ENCODE assay signal across 27 cellular contexts in genomic region chr10:18319628-18320027, GRCh38.
"Had no signal": no experiment of that assay in that cellular context is flagged by ENCODE, and none has a peak within 500 bp of the region (broad histone marks: within the 10 kb centered on the region; RNA-seq: fewer than 3 reads in every experiment).

No MANE protein-coding gene starts in this region.

- ATAC-seq: stimulated activated effector memory CD8-positive, alpha-beta T cell treated with anti-CD3 and anti-CD28 coated beads, Interleukin-12 subunit alpha, Interleukin-12 subunit beta, amount 100 ng/mL, for 72 hours; stimulated activated memory B cell treated with anti-CD40 and anti-IgM and Interleukin-4, amounts not matched to agents 10 μg/mL and 1 μg/mL and 100 μg/mL, for 72 hours; stimulated activated naive B cell treated with anti-CD40 and anti-IgM and Interleukin-4, amounts not matched to agents 10 μg/mL and 1 μg/mL and 100 μg/mL, for 72 hours; stimulated activated naive CD8-positive, alpha-beta T cell treated with anti-CD3 and anti-CD28 coated beads, Interleukin-15, amount 100 ng/mL, for 72 hours; stimulated activated naive CD8-positive, alpha-beta T cell treated with anti-CD3 and anti-CD28 coated beads, Interleukin-15, Interleukin-2, amounts not matched to agents 100 U/mL and 50 U/mL, for 24 hours; upper lobe of right lung had no signal

- H3K4me1 ChIP-seq: stomach, suprapubic skin, testis, thyroid gland, tibial nerve, transverse colon, upper lobe of left lung, upper lobe of right lung, uterus, vagina had no signal

- H3K4me3 ChIP-seq: stomach, suprapubic skin, testis, thoracic aorta, thyroid gland, tibial artery, tibial nerve, transverse colon, upper lobe of left lung, upper lobe of right lung, uterus, vagina had no signal

- FAIRE-seq: urothelium cell line had no signal

- H3K27me3 ChIP-seq: stomach, suprapubic skin, testis, thyroid gland, tibial artery, tibial nerve, transverse colon, upper lobe of left lung, upper lobe of right lung, uterus, vagina had no signal

- H3K36me3 ChIP-seq: stomach, suprapubic skin, thoracic aorta, thyroid gland, tibial artery, tibial nerve, transverse colon, upper lobe of left lung, upper lobe of right lung, uterus, vagina had no signal

- H3K27ac ChIP-seq: stomach, suprapubic skin, testis, thoracic aorta, thyroid gland, tibial artery, tibial nerve, transverse colon, upper lobe of left lung, upper lobe of right lung, uterus, vagina had no signal

- H3K9me3 ChIP-seq: suprapubic skin, testis, thoracic aorta, thyroid gland, tibial artery, tibial nerve, transverse colon, upper lobe of left lung, upper lobe of right lung, uterus, vagina had no signal

- DNase-seq: stimulated activated CD4-positive, alpha-beta T cell treated with anti-CD3 and anti-CD28 coated beads, Interleukin-2, amount 100 ng/mL, for 48 hours; stimulated activated CD4-positive, alpha-beta T cell treated with anti-CD3 and anti-CD28 coated beads, Interleukin-4, amount 100 ng/mL, for 1 hour; stimulated activated CD4-positive, alpha-beta T cell treated with anti-CD3 and anti-CD28 coated beads, Interleukin-4, amount 100 ng/mL, for 24 hours; stimulated activated CD4-positive, alpha-beta T cell treated with anti-CD3 and anti-CD28 coated beads, Interleukin-4, amount 100 ng/mL, for 4 hours; stimulated activated CD8-positive, alpha-beta memory T cell treated with anti-CD3 and anti-CD28 coated beads, Interleukin-4, amount 100 ng/mL, for 48 hours; stimulated activated naive B cell treated with anti-CD40 and anti-IgM and Interleukin-4, amounts not matched to agents 10 μg/mL and 1 μg/mL and 100 μg/mL, for 72 hours; stimulated activated naive CD4-positive, alpha-beta T cell; stimulated activated naive CD4-positive, alpha-beta T cell treated with Interleukin-2 at 50 U/mL for 16 hours; stimulated activated naive CD8-positive, alpha-beta T cell treated with anti-CD3 and anti-CD28 coated beads, Interleukin-15, amount 100 ng/mL, for 72 hours; stimulated activated naive CD8-positive, alpha-beta T cell treated with anti-CD3 and anti-CD28 coated beads, Interleukin-15, Interleukin-2, amounts not matched to agents 100 U/mL and 50 U/mL, for 24 hours; stomach; substantia nigra; testis; thyroid gland; tibial artery; transverse colon; trophoblast cell; upper lobe of left lung; upper lobe of right lung; uterus had no signal
